Comparison of ENCODE assay signal across 7 cellular contexts in the genomic region with DNA sequence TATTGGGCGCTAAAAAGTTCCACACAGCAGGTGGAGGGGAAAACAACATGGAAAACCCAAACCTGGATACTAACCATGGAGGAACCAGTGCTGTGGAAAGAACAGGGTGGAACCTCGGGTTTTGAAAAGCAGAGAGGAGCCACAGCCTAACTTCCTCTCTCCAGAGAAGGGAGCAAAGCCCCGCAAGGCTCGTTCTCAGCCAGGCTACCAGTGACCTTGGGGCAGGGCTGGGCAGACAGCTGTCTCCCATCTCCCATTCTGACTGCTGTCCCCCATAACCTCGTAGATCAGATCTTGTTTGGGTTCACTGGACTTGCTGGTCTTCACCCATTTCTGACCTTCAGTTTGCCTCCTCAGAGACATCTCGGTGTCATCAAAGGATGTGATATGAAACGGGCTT. TPM values are rescaled to one million over a fixed set of nuclear protein-coding genes. Genes with fewer than 3 reads are reported as not detected.
"Had no signal": no experiment of that assay in that cellular context is flagged by ENCODE, and none has a peak within 500 bp of the region (broad histone marks: within the 10 kb centered on the region; RNA-seq: fewer than 3 reads in every experiment).

No MANE protein-coding gene starts in this region.

- H3K4me3 Mint-ChIP-seq: GM23338, HFFc6 had no signal

- DNase-seq: H7, HFFc6, IMR-90, KG1 had no signal

- H3K27ac Mint-ChIP-seq: GM23338, HFFc6 had no signal

- H3K9me3 ChIP-seq: HAP-1 had no signal

- H3K36me3 ChIP-seq: HAP-1 had no signal

- H3K4me3 ChIP-seq: GM23338, HAP-1, K562 had no signal

- H3K4me1 ChIP-seq: HAP-1 had no signal

RNA-seq across cellular contexts. Expression of gene FGFR2, which starts 47.5 kb away (rescaled TPM):
- total RNA-seq: HFFc6, IMR-90 had no signal
